ENCODE assay signal across 1 cellular context in the genomic region with DNA sequence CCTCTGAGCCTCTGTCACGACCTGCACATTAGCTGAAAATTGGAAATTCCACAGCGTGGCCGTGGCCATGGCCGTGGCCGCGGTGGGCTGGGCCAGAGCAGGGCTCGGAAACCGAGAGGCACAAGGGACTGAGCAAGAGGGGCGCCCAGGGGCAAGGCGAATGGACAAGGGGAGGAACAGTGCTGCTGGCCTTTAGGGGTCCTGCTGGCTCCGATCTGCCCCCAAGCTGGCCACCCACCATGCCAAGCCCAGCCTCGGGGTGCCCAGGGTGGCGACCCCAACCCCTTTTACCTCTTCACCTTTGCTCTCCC.
TF ChIP-seq lines count a peak whose summit lies in the region.

No MANE protein-coding gene starts in this region.

TF ChIP-seq in H1, 55 proteins besides CTCF, POLR2A, EP300 and RAD21:
- no peak for TF ChIP-seq TEAD4 (IDR thresholded peaks at IDR 0.05; ENCODE audit: low read depth, low read length)
- 0 out of 2 replicates have a peak, but pooled peaks have one; percentile 2 for TF ChIP-seq YY1 (IDR thresholded peaks at IDR 0.05; ENCODE audit: low read depth, low read length)
